In the genomic region with DNA sequence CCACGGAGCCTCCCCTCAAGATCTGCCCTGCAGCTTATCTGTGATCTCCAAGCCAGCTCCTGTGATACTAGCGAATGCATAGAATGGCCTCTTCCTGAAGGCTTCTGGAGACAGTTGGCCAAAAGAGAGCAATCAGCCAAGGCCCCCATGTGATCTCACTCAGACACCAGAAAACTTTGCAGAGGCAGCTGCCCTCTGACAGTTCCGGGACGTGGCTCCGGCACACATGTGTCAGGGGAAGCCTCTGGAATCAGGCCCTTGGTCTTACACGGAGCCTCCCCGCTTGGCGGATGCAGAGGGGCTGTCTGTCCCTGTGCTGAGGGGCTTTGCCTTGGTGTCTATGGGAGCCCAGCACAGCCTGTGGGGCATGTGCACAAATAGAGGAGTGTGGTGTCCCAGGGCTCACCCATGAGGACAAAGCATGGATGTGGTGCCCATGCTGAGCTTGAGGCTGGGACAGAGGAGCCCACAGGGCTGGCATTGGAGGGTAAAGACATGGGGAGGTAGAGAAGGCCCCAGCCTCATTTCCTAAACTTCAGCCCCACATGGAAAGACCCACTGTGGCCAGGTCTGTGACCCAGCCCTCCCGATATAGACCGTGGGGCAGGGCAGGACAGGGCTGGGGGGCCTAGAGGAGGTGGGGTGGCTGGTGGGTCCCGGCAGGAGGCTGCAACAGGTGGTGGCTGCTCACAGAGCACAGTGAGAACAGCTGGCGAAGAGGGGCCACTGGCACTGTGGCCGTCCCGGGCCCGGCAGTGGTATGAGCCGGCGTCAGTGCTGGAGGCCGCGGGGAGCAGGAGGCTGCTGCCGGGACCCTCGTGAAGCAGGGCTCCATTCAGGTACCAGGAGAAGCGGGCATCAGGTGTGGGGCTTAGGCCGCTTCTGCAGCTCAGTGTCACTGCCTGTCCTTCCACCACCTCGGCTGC, we compare ENCODE assay signal across 25 cellular contexts. TPM values are rescaled to one million over a fixed set of nuclear protein-coding genes. Genes with fewer than 3 reads are reported as not detected.
"Had no signal": no experiment of that assay in that cellular context is flagged by ENCODE, and none has a peak within 500 bp of the region (broad histone marks: within the 10 kb centered on the region; RNA-seq: fewer than 3 reads in every experiment).

No MANE protein-coding gene starts in this region.

- H3K9me3 Mint-ChIP-seq: activated CD4-positive, alpha-beta memory T cell treated with anti-CD3 and anti-CD28 coated beads, Interleukin-2, amount 10 ng/mL, durations not matched to agents 7 days and 5 days; activated naive CD4-positive, alpha-beta T cell treated with anti-CD3 and anti-CD28 coated beads for 36 hours; activated T-cell treated with anti-CD3 and anti-CD28 coated beads, Interleukin-2, amount 50 U/mL, for 24 hours; brain; T-helper 2 cell treated with Interferon-gamma antibody and Interleukin-4, amounts not matched to agents 5 μg/mL and 100 μg/mL, for 36 hours; type B pancreatic cell; WTC11 had no signal

- H3K4me3 Mint-ChIP-seq: activated CD4-positive, alpha-beta memory T cell treated with anti-CD3 and anti-CD28 coated beads, Interleukin-2, amount 10 ng/mL, durations not matched to agents 7 days and 5 days; activated naive CD4-positive, alpha-beta T cell treated with anti-CD3 and anti-CD28 coated beads for 36 hours; activated T-cell treated with anti-CD3 and anti-CD28 coated beads, Interleukin-2, amount 50 U/mL, for 24 hours; brain; T-helper 2 cell treated with Interferon-gamma antibody and Interleukin-4, amounts not matched to agents 5 μg/mL and 100 μg/mL, for 36 hours; type B pancreatic cell; WTC11 had no signal

- H3K27ac Mint-ChIP-seq: activated CD4-positive, alpha-beta memory T cell treated with anti-CD3 and anti-CD28 coated beads, Interleukin-2, amount 10 ng/mL, durations not matched to agents 7 days and 5 days; activated naive CD4-positive, alpha-beta T cell treated with anti-CD3 and anti-CD28 coated beads for 36 hours; activated T-cell treated with anti-CD3 and anti-CD28 coated beads, Interleukin-2, amount 50 U/mL, for 24 hours; progenitor cell of endocrine pancreas; T-helper 2 cell treated with Interferon-gamma antibody and Interleukin-4, amounts not matched to agents 5 μg/mL and 100 μg/mL, for 36 hours; type B pancreatic cell; WTC11 had no signal

- DNase-seq: activated CD4-positive, alpha-beta memory T cell treated with anti-CD3 and anti-CD28 coated beads, Interleukin-2, amount 10 ng/mL, durations not matched to agents 7 days and 5 days; activated CD4-positive, alpha-beta T cell treated with anti-CD3 and anti-CD28 coated beads for 4 hours; activated naive CD4-positive, alpha-beta T cell treated with anti-CD3 and anti-CD28 coated beads for 36 hours; activated T-cell treated with anti-CD3 and anti-CD28 coated beads, Interleukin-2, amount 50 U/mL, for 24 hours; caudate nucleus; dorsolateral prefrontal cortex; foreskin keratinocyte; glutamatergic neuron; hippocampal formation; midbrain; stimulated activated CD4-positive, alpha-beta T cell treated with anti-CD3 and anti-CD28 coated beads, Interleukin-15, amount 100 ng/mL, for 24 hours; stimulated activated CD4-positive, alpha-beta T cell treated with anti-CD3 and anti-CD28 coated beads, Interleukin-4, amount 100 ng/mL, for 1 hour; testis had no signal

- H3K4me1 Mint-ChIP-seq: activated CD4-positive, alpha-beta memory T cell treated with anti-CD3 and anti-CD28 coated beads, Interleukin-2, amount 10 ng/mL, durations not matched to agents 7 days and 5 days; WTC11 had no signal

- H3K9me3 ChIP-seq: right atrium auricular region, testis had no signal

- H3K36me3 ChIP-seq: right atrium auricular region had no signal

- H3K4me1 ChIP-seq: foreskin keratinocyte, right atrium auricular region, testis had no signal

- H3K4me3 ChIP-seq: dorsolateral prefrontal cortex, right atrium auricular region, skin epidermis, testis had no signal

- ATAC-seq: foreskin keratinocyte, WTC11 had no signal

- H3K27me3 Mint-ChIP-seq: activated CD4-positive, alpha-beta memory T cell treated with anti-CD3 and anti-CD28 coated beads, Interleukin-2, amount 10 ng/mL, durations not matched to agents 7 days and 5 days; activated T-cell treated with anti-CD3 and anti-CD28 coated beads, Interleukin-2, amount 50 U/mL, for 24 hours had no signal

- H3K27ac ChIP-seq: dorsolateral prefrontal cortex, epithelial cell of prostate, foreskin keratinocyte, right atrium auricular region, skin epidermis, testis had no signal

- H3K36me3 Mint-ChIP-seq: brain, type B pancreatic cell, WTC11 had no signal

- H3K27me3 ChIP-seq: dorsolateral prefrontal cortex, foreskin keratinocyte, right atrium auricular region, testis had no signal

RNA-seq across cellular contexts. Expression of gene SIGLEC1, which starts 13.6 kb away (rescaled TPM):
- total RNA-seq: fibroblast of lung, foreskin keratinocyte, lung microvascular endothelial cell, progenitor cell of endocrine pancreas had no signal
- polyA plus RNA-seq: fibroblast of lung, foreskin keratinocyte had no signal

RNA-seq across cellular contexts. Expression of gene ADAM33, which starts 17.0 kb away (rescaled TPM):
- total RNA-seq: activated CD4-positive, alpha-beta memory T cell treated with anti-CD3 and anti-CD28 coated beads, Interleukin-2, amount 10 ng/mL, durations not matched to agents 7 days and 5 days; activated naive CD4-positive, alpha-beta T cell treated with anti-CD3 and anti-CD28 coated beads for 36 hours; foreskin keratinocyte had no signal
- polyA plus RNA-seq: foreskin keratinocyte, neural cell had no signal

RNA-seq across cellular contexts. Expression of gene HSPA12B, which starts 33.7 kb away (rescaled TPM):
- total RNA-seq: activated naive CD4-positive, alpha-beta T cell treated with anti-CD3 and anti-CD28 coated beads for 36 hours; progenitor cell of endocrine pancreas had no signal
- polyA plus RNA-seq: neural cell had no signal

RNA-seq across cellular contexts. Expression of gene GFRA4, which starts 35.6 kb away (rescaled TPM):
- total RNA-seq: activated CD4-positive, alpha-beta memory T cell treated with anti-CD3 and anti-CD28 coated beads, Interleukin-2, amount 10 ng/mL, durations not matched to agents 7 days and 5 days; activated naive CD4-positive, alpha-beta T cell treated with anti-CD3 and anti-CD28 coated beads for 36 hours; fibroblast of lung; foreskin keratinocyte; lung microvascular endothelial cell; omental fat pad; progenitor cell of endocrine pancreas; right atrium auricular region; WTC11 had no signal
- polyA plus RNA-seq: fibroblast of lung, foreskin keratinocyte, neural cell had no signal
